ENCODE assay signal across 1 cellular context in the genomic region with DNA sequence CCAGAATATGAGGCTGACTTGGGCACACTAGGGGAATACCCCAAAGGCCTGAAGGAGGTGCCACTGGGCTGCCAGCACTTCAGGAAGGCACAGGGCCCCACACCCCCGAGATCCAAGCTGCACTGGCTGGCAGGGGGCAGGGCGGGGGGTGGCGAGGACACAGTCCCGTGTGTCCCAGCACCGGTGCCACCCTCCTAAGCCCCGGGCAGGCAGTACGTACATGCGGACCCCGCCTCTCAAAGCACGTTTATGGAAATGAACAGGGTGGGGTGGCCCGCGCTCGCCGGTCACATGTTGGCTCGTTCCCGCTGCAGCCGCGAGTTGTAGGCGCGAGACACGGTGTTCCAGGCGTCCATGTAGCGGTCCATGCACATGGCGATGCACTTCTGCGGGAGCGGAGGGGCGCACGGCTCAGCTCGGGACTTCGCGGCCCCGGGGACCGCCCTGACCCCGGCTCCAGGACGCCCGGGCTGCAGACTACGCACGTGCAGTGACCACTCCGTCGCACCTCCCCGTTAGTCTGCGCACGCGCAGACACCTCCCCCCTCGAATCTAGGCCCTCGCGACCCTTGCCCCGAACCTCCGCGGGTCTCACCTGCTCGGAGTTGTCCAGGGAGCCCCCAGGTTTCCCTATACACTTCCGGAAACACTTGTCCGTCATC.
TF ChIP-seq lines count a peak whose summit lies in the region.

No MANE protein-coding gene starts in this region.

TF ChIP-seq in endothelial cell of umbilical vein, 7 proteins besides CTCF, POLR2A, EP300 and RAD21:
- TF ChIP-seq, protein P1, sequence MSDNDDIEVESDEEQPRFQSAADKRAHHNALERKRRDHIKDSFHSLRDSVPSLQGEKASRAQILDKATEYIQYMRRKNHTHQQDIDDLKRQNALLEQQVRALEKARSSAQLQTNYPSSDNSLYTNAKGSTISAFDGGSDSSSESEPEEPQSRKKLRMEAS (IDR thresholded peaks at IDR 0.05; ENCODE audit: insufficient read depth, insufficient read length) = peak; percentile 57
- TF ChIP-seq EZH2 (IDR thresholded peaks at IDR 0.05; ENCODE audit: borderline replicate concordance, low read depth, low read length, severe bottlenecking) (no peak), GATA2 (IDR thresholded peaks at IDR 0.05; ENCODE audit: insufficient read depth, insufficient read length, low read depth, low read length) (no peak), JUN (IDR thresholded peaks at IDR 0.05; ENCODE audit: borderline replicate concordance, insufficient read depth, insufficient read length, low read depth) (no peak), FOS (IDR thresholded peaks at IDR 0.05; ENCODE audit: borderline replicate concordance, insufficient read depth, low read length) (no peak), MYC (IDR thresholded peaks at IDR 0.05; ENCODE audit: low read depth, low read length) (no peak), POLR2AphosphoS5 (IDR thresholded peaks at IDR 0.05; ENCODE audit: insufficient read depth, low read depth, low read length) (peak; percentile 46)
